In the genomic region with DNA sequence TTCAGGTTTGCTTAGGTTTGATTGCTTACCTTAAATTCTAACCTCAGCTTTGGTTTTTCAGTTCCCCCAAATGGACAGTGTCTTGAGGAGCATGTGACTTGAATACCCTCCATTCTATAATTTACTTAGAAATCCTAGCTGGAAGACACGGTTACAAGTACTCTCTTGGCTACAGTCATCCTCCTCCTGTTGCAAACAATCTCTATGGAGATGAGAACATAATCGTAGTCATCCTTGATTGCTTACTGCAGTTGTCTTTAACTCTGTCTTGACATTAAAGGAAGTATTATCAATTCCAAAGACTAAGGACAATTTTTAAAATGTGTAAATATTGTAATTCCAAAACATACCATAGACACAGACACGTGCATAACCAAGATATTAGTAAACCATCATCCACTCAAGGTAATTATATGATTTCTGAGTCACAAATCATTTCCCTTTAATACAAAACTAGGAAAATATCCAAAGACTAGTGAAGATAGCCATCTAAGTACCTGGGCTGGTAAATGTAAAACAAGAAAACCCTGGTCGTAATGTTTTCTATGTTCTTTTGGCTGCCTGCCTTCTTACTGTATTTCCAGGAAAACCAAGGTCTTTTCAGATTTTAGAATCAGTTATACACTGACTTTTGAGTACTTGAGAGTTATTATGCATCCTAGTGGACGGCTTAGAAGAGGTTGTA, we compare ENCODE assay signal across 1 cellular context.
A peak's percentile ranks its signal among the peaks of the same experiment; 100 is the strongest.
TF ChIP-seq lines count a peak whose summit lies in the region.

No MANE protein-coding gene starts in this region.

TF ChIP-seq in SK-N-SH treated with all-trans-retinoic acid at 6 μM for 48 hours, 23 proteins besides CTCF, POLR2A, EP300 and RAD21 (continued from another document):
- TF ChIP-seq, protein P1, sequence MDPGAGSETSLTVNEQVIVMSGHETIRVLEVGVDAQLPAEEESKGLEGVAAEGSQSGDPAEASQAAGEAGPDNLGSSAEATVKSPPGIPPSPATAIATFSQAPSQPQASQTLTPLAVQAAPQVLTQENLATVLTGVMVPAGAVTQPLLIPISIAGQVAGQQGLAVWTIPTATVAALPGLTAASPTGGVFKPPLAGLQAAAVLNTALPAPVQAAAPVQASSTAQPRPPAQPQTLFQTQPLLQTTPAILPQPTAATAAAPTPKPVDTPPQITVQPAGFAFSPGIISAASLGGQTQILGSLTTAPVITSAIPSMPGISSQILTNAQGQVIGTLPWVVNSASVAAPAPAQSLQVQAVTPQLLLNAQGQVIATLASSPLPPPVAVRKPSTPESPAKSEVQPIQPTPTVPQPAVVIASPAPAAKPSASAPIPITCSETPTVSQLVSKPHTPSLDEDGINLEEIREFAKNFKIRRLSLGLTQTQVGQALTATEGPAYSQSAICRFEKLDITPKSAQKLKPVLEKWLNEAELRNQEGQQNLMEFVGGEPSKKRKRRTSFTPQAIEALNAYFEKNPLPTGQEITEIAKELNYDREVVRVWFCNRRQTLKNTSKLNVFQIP (CRISPR knock-in tag; IDR thresholded peaks at IDR 0.05; ENCODE audit: borderline replicate concordance, low read depth), result peak; percentile 72; the same call in 1 of the 2 replicates
- TF ChIP-seq, protein P2, sequence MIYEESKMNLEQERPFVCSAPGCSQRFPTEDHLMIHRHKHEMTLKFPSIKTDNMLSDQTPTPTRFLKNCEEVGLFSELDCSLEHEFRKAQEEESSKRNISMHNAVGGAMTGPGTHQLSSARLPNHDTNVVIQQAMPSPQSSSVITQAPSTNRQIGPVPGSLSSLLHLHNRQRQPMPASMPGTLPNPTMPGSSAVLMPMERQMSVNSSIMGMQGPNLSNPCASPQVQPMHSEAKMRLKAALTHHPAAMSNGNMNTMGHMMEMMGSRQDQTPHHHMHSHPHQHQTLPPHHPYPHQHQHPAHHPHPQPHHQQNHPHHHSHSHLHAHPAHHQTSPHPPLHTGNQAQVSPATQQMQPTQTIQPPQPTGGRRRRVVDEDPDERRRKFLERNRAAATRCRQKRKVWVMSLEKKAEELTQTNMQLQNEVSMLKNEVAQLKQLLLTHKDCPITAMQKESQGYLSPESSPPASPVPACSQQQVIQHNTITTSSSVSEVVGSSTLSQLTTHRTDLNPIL (CRISPR knock-in tag; IDR thresholded peaks at IDR 0.05; ENCODE audit: low read depth), result no peak
- TF ChIP-seq ZC3H10 (CRISPR knock-in tag; IDR thresholded peaks at IDR 0.05) (peak; percentile 86), RARB (CRISPR knock-in tag; IDR thresholded peaks at IDR 0.05) (peak; percentile 76; the same call in 1 of the 2 replicates), OSR1 (CRISPR knock-in tag; IDR thresholded peaks at IDR 0.05) (no peak), ISL1 (CRISPR knock-in tag; IDR thresholded peaks at IDR 0.05) (peak; percentile 91), ARNTL (CRISPR knock-in tag; IDR thresholded peaks at IDR 0.05; ENCODE audit: borderline replicate concordance, low read depth) (no peak), BACH2 (CRISPR knock-in tag; IDR thresholded peaks at IDR 0.05; ENCODE audit: borderline replicate concordance) (no peak), ZFP3 (CRISPR knock-in tag; IDR thresholded peaks at IDR 0.05) (no peak)
- TF ChIP-seq, protein P3, sequence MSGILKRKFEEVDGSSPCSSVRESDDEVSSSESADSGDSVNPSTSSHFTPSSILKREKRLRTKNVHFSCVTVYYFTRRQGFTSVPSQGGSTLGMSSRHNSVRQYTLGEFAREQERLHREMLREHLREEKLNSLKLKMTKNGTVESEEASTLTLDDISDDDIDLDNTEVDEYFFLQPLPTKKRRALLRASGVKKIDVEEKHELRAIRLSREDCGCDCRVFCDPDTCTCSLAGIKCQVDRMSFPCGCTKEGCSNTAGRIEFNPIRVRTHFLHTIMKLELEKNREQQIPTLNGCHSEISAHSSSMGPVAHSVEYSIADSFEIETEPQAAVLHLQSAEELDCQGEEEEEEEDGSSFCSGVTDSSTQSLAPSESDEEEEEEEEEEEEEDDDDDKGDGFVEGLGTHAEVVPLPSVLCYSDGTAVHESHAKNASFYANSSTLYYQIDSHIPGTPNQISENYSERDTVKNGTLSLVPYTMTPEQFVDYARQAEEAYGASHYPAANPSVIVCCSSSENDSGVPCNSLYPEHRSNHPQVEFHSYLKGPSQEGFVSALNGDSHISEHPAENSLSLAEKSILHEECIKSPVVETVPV (CRISPR knock-in tag; IDR thresholded peaks at IDR 0.05), result no peak
TF ChIP-seq in SK-N-SH treated with all-trans-retinoic acid at 6 μM for 48 hours: peak in this region for 6.
